Comparison of ENCODE assay signal across 1 cellular context in genomic region chr7:106071999-106072714, GRCh38.
TF ChIP-seq lines count a peak whose summit lies in the region.

No MANE protein-coding gene starts in this region.

TF ChIP-seq in HepG2, 621 proteins besides CTCF, POLR2A, EP300 and RAD21 (continued from another document and continues in another):
- TF ChIP-seq ZBTB40 (IDR thresholded peaks at IDR 0.05) (no peak), ZBTB40 (CRISPR knock-in tag; IDR thresholded peaks at IDR 0.05) (no peak), ZNF251 (CRISPR knock-in tag; IDR thresholded peaks at IDR 0.05) (no peak), BORCS8-MEF2B (CRISPR knock-in tag; IDR thresholded peaks at IDR 0.05) (no peak), ZNF441 (CRISPR knock-in tag; IDR thresholded peaks at IDR 0.05; ENCODE audit: borderline replicate concordance) (no peak), ELK4 (CRISPR knock-in tag; IDR thresholded peaks at IDR 0.05; ENCODE audit: borderline replicate concordance) (no peak), ARID4A (CRISPR knock-in tag; IDR thresholded peaks at IDR 0.05; ENCODE audit: borderline replicate concordance) (peak; percentile 28; the same call in 1 of the 2 replicates), ARNT2 (CRISPR knock-in tag; IDR thresholded peaks at IDR 0.05; ENCODE audit: low read depth) (no peak), RAD51 (IDR thresholded peaks at IDR 0.05; ENCODE audit: borderline replicate concordance) (no peak), FOXA1 (IDR thresholded peaks at IDR 0.05) (no peak), FOXA1 (CRISPR knock-in tag; IDR thresholded peaks at IDR 0.05) (peak; percentile 92), ZC3H13 (CRISPR knock-in tag; IDR thresholded peaks at IDR 0.05) (no peak), MXD1 (CRISPR knock-in tag; IDR thresholded peaks at IDR 0.05) (no peak), HNF1A (IDR thresholded peaks at IDR 0.05; ENCODE audit: low read depth) (no peak), HNF1A (CRISPR knock-in tag; IDR thresholded peaks at IDR 0.05; ENCODE audit: borderline replicate concordance) (no peak; the same call in 1 of the 2 replicates), CAMTA2 (CRISPR knock-in tag; IDR thresholded peaks at IDR 0.05; ENCODE audit: borderline replicate concordance) (no peak), RBFOX2 (IDR thresholded peaks at IDR 0.05; ENCODE audit: low read depth, low read length) (no peak), ZNF318 (CRISPR knock-in tag; IDR thresholded peaks at IDR 0.05) (no peak), ZNF644 (CRISPR knock-in tag; IDR thresholded peaks at IDR 0.05; ENCODE audit: low read depth) (peak; percentile 82), THAP11 (CRISPR knock-in tag; IDR thresholded peaks at IDR 0.05) (0 out of 2 replicates have a peak, but pooled peaks have one; percentile 27), ZKSCAN1 (IDR thresholded peaks at IDR 0.05; ENCODE audit: low read length) (no peak)
